ENCODE assay signal across 19 cellular contexts in genomic region chr2:232870002-232870765, GRCh38. TPM values are rescaled to one million over a fixed set of nuclear protein-coding genes. Genes with fewer than 3 reads are reported as not detected.
DNase-seq lines count a peak whose midpoint lies in the region; ATAC-seq and TF ChIP-seq lines count a peak whose summit lies in the region.
"Had no signal": no experiment of that assay in that cellular context is flagged by ENCODE, and none has a peak within 500 bp of the region (broad histone marks: within the 10 kb centered on the region; RNA-seq: fewer than 3 reads in every experiment).

SNORC (plus strand) TSS chr2:232870264; CDS start chr2:232870342, 78 bp downstream.

- H3K4ac ChIP-seq in neuronal stem cell (ENCODE audit: low read length) = no peak within 1 kb of the TSS

- no peak within 1 kb of the TSS for H2BK120ac ChIP-seq in neuronal stem cell (ENCODE audit: low read depth, low read length)

- H3K4me3 Mint-ChIP-seq in activated naive CD4-positive, alpha-beta T cell treated with anti-CD3 and anti-CD28 coated beads, Interleukin-2, amount 10 ng/mL, durations not matched to agents 7 days and 5 days = no peak within 1 kb of the TSS
- no peak within 1 kb of the TSS for H3K4me3 Mint-ChIP-seq in activated naive CD4-positive, alpha-beta T cell treated with anti-CD3 and anti-CD28 coated beads for 36 hours
- H3K4me3 Mint-ChIP-seq: activated naive CD8-positive, alpha-beta T cell treated with anti-CD3 and anti-CD28 coated beads, Interleukin-2, amount 50 U/mL, for 24 hours; CD4-positive, alpha-beta memory T cell; effector memory CD8-positive, alpha-beta T cell had no signal

- H3K14ac ChIP-seq in neuronal stem cell (ENCODE audit: low read length) = no peak within 1 kb of the TSS

- peak within 1 kb of the TSS; percentile 25 for H3K23ac ChIP-seq in neuronal stem cell (ENCODE audit: low read depth, low read length, poor library complexity)

- H2BK12ac ChIP-seq in neuronal stem cell (ENCODE audit: low read length) = no peak within 1 kb of the TSS

- H3K27me3 ChIP-seq in neuronal stem cell (ENCODE audit: control insufficient read depth in 3 of 3, insufficient read depth in 3 of 3, low read depth in 1 of 3, low read length in 3 of 3) = no peaks in the 10 kb centered on the region
- no peaks in the 10 kb centered on the region for H3K27me3 ChIP-seq in transverse colon
- H3K27me3 ChIP-seq in prostate gland (replicated peaks; ENCODE audit: insufficient read depth) = no peaks in the 10 kb centered on the region
- H3K27me3 ChIP-seq: Peyer's patch had no signal

- no peak within 1 kb of the TSS for H4K91ac ChIP-seq in neuronal stem cell (ENCODE audit: low read depth, low read length, poor library complexity)

- H3K36me3 Mint-ChIP-seq in activated naive CD4-positive, alpha-beta T cell treated with anti-CD3 and anti-CD28 coated beads, Interleukin-2, amount 10 ng/mL, durations not matched to agents 7 days and 5 days = no peaks in the 10 kb centered on the region
- no peaks in the 10 kb centered on the region for H3K36me3 Mint-ChIP-seq in activated naive CD4-positive, alpha-beta T cell treated with anti-CD3 and anti-CD28 coated beads for 36 hours (ENCODE audit: low read depth)
- H3K36me3 Mint-ChIP-seq: naive thymus-derived CD8-positive, alpha-beta T cell had no signal

- in situ Hi-C loops in transverse colon (cut with MboI; ENCODE audit: low pct_ligation_motif_present in 1 of 4, low pct_unique_long_range_greater_than_20kb in 1 of 4, low sequenced_read_pairs in 3 of 4) = loop anchor here in 3 of 4 donors (25.0 kb wide), 2 partner anchors 167 to 392 kb away; partner anchors contain the start of genes ATG16L1 (in 3 of the 3) and NEU2 (in 1 of the 3)

- H3K4me1 ChIP-seq in neuronal stem cell (ENCODE audit: control insufficient read depth in 2 of 2, insufficient read depth in 1 of 2, low read depth in 1 of 2, low read length in 2 of 2) = peaks cover 2 to 4% of the 10 kb centered on the region in 2 donors
- H3K4me1 ChIP-seq in transverse colon = peaks cover 14 to 34% (median 23%) of the 10 kb centered on the region in 4 donors
- H3K4me1 ChIP-seq in prostate gland (replicated peaks) = no peaks in the 10 kb centered on the region

- H3K9me3 Mint-ChIP-seq in activated naive CD4-positive, alpha-beta T cell treated with anti-CD3 and anti-CD28 coated beads, Interleukin-2, amount 10 ng/mL, durations not matched to agents 7 days and 5 days = no peaks in the 10 kb centered on the region
- no peaks in the 10 kb centered on the region for H3K9me3 Mint-ChIP-seq in activated naive CD4-positive, alpha-beta T cell treated with anti-CD3 and anti-CD28 coated beads for 36 hours
- H3K9me3 Mint-ChIP-seq: activated naive CD8-positive, alpha-beta T cell treated with anti-CD3 and anti-CD28 coated beads, Interleukin-2, amount 50 U/mL, for 24 hours; CD4-positive, alpha-beta memory T cell; effector memory CD8-positive, alpha-beta T cell; naive thymus-derived CD8-positive, alpha-beta T cell had no signal

- no peak within 1 kb of the TSS for H2BK15ac ChIP-seq in neuronal stem cell (ENCODE audit: low read length)

- no peak for TF ChIP-seq EP300 in transverse colon (IDR thresholded peaks at IDR 0.05; ENCODE audit: low read depth)

- H3K4me3 ChIP-seq in neuronal stem cell (ENCODE audit: low read length in 2 of 2) (no peak within 1 kb of the TSS), transverse colon (no peak within 1 kb of the TSS), foreskin fibroblast (ENCODE audit: low read depth in 1 of 2, low read length in 2 of 2) (no peak within 1 kb of the TSS), prostate gland (no peak within 1 kb of the TSS)
- H3K4me3 ChIP-seq: heart right ventricle, Peyer's patch, spleen had no signal

- H2BK5ac ChIP-seq in neuronal stem cell (ENCODE audit: low read length) = no peak within 1 kb of the TSS

- peak within 1 kb of the TSS; percentile 24 for H3K9ac ChIP-seq in neuronal stem cell (ENCODE audit: low read depth, low read length, poor library complexity)

- H2AK5ac ChIP-seq in neuronal stem cell (ENCODE audit: low read depth, low read length) = no peak within 1 kb of the TSS

- DNase-seq in activated naive CD4-positive, alpha-beta T cell treated with anti-CD3 and anti-CD28 coated beads, Interleukin-2, amount 10 ng/mL, durations not matched to agents 7 days and 5 days = no peak
- DNase-seq in activated naive CD4-positive, alpha-beta T cell treated with anti-CD3 and anti-CD28 coated beads for 36 hours = no peak
- DNase-seq in neuronal stem cell (ENCODE audit: low spot score) (no peak), transverse colon (no peak), foreskin fibroblast (no peak), prostate gland (ENCODE audit: low spot score) (no peak)
- DNase-seq: activated CD4-positive, alpha-beta T cell treated with anti-CD3 and anti-CD28 coated beads for 48 hours; activated naive CD8-positive, alpha-beta T cell treated with anti-CD3 and anti-CD28 coated beads, Interleukin-2, amount 50 U/mL, for 24 hours; CD4-positive, alpha-beta memory T cell; DMS79 treated with DMSO at 0.1 percent for 48 hours; effector memory CD8-positive, alpha-beta T cell; heart right ventricle; mesenchymal stem cell; NCI-H146; spleen had no signal

- WGBS in neuronal stem cell (ENCODE audit: extremely low coverage in 2 of 2, insufficient read length in 2 of 2, insufficient replicate concordance in 1 of 2), 2 donors = no CpG with 5 or more reads among the region's 21 CpGs
- WGBS in transverse colon (ENCODE audit: low coverage in 1 of 2), 2 donors = 69 to 80% methylated on average over 7 to 20 of the region's 21 CpGs
- WGBS in prostate gland = 90% methylated on average over 21 of the region's 21 CpGs

- no peak for TF ChIP-seq CTCF in transverse colon (IDR thresholded peaks at IDR 0.05)
- no peak for TF ChIP-seq CTCF in foreskin fibroblast (IDR thresholded peaks at IDR 0.05; ENCODE audit: low read depth, low read length)
- no peak for TF ChIP-seq CTCF in prostate gland (IDR thresholded peaks at IDR 0.05)

- H4K8ac ChIP-seq in neuronal stem cell (ENCODE audit: low read depth, low read length) = no peak within 1 kb of the TSS

- intact Hi-C loops in activated naive CD4-positive, alpha-beta T cell treated with anti-CD3 and anti-CD28 coated beads for 36 hours (cut with micrococcal nuclease) = no loop called here
- intact Hi-C loops in transverse colon (cut with DNase I; ENCODE audit: low total_unique reads) = no loop called here
- intact Hi-C loops in prostate gland (cut with DNase I) = no loop called here

- H3K4me2 ChIP-seq in neuronal stem cell (ENCODE audit: insufficient read depth, low read length, poor library complexity, severe bottlenecking) = no peak within 1 kb of the TSS

- TF ChIP-seq POLR2A in transverse colon (IDR thresholded peaks at IDR 0.05) (no peak), prostate gland (IDR thresholded peaks at IDR 0.05) (no peak)

- peak within 1 kb of the TSS; percentile 99 for H3K27ac ChIP-seq in cingulate gyrus (ENCODE audit: low read depth, low read length)
- no peak within 1 kb of the TSS for H3K27ac ChIP-seq in neuronal stem cell (replicated peaks; ENCODE audit: low read length)
- H3K27ac ChIP-seq in transverse colon = no peak within 1 kb of the TSS
- H3K27ac ChIP-seq in prostate gland = no peak within 1 kb of the TSS
- H3K27ac ChIP-seq: heart right ventricle, Peyer's patch, spleen had no signal

- peak within 1 kb of the TSS; percentile 67 for H3K27ac Mint-ChIP-seq in activated naive CD4-positive, alpha-beta T cell treated with anti-CD3 and anti-CD28 coated beads, Interleukin-2, amount 10 ng/mL, durations not matched to agents 7 days and 5 days
- no peak within 1 kb of the TSS for H3K27ac Mint-ChIP-seq in activated naive CD4-positive, alpha-beta T cell treated with anti-CD3 and anti-CD28 coated beads for 36 hours
- H3K27ac Mint-ChIP-seq: activated naive CD8-positive, alpha-beta T cell treated with anti-CD3 and anti-CD28 coated beads, Interleukin-2, amount 50 U/mL, for 24 hours; effector memory CD8-positive, alpha-beta T cell had no signal

- H3K4me1 Mint-ChIP-seq in activated naive CD4-positive, alpha-beta T cell treated with anti-CD3 and anti-CD28 coated beads, Interleukin-2, amount 10 ng/mL, durations not matched to agents 7 days and 5 days = peaks cover 2% of the 10 kb centered on the region
- peaks cover 2% of the 10 kb centered on the region for H3K4me1 Mint-ChIP-seq in activated naive CD4-positive, alpha-beta T cell treated with anti-CD3 and anti-CD28 coated beads for 36 hours (ENCODE audit: low read depth)
- H3K4me1 Mint-ChIP-seq: activated naive CD8-positive, alpha-beta T cell treated with anti-CD3 and anti-CD28 coated beads, Interleukin-2, amount 50 U/mL, for 24 hours had no signal

- peaks cover 15% of the 10 kb centered on the region for H3K27me3 Mint-ChIP-seq in activated naive CD4-positive, alpha-beta T cell treated with anti-CD3 and anti-CD28 coated beads, Interleukin-2, amount 10 ng/mL, durations not matched to agents 7 days and 5 days
- peaks cover 8% of the 10 kb centered on the region for H3K27me3 Mint-ChIP-seq in activated naive CD4-positive, alpha-beta T cell treated with anti-CD3 and anti-CD28 coated beads for 36 hours (ENCODE audit: low read depth)

- CTCF ChIA-PET in activated naive CD4-positive, alpha-beta T cell treated with anti-CD3 and anti-CD28 coated beads, Interleukin-2, amount 10 ng/mL, durations not matched to agents 7 days and 5 days (lab: Charles Lee) = no interaction called here
- CTCF ChIA-PET in activated naive CD4-positive, alpha-beta T cell treated with anti-CD3 and anti-CD28 coated beads for 36 hours (lab: Charles Lee) = interaction anchor here (0.6 kb wide), 1 partner anchor 362 kb away, joined by 3 read pairs; no protein-coding TSS in a partner anchor

- no peaks in the 10 kb centered on the region for H3K36me3 ChIP-seq in neuronal stem cell (replicated peaks in 1 of 2; ENCODE audit: control insufficient read depth in 2 of 2, insufficient read depth in 2 of 2, low read length in 2 of 2)
- H3K36me3 ChIP-seq in transverse colon = no peaks in the 10 kb centered on the region
- H3K36me3 ChIP-seq in prostate gland = no peaks in the 10 kb centered on the region
- H3K36me3 ChIP-seq: Peyer's patch, spleen had no signal

- ATAC-seq in GM19452 (IDR thresholded peaks at IDR 0.05; ENCODE audit: unreplicated experiment) = no peak
- ATAC-seq: activated naive CD8-positive, alpha-beta T cell treated with anti-CD3 and anti-CD28 coated beads, Interleukin-2, amount 50 U/mL, for 24 hours; effector memory CD8-positive, alpha-beta T cell; heart right ventricle; naive thymus-derived CD8-positive, alpha-beta T cell had no signal

- H3K18ac ChIP-seq in neuronal stem cell (ENCODE audit: low read length) = no peak within 1 kb of the TSS

- H3K79me1 ChIP-seq in neuronal stem cell (ENCODE audit: low read depth, low read length) = no peaks in the 10 kb centered on the region

- H2AFZ ChIP-seq in neuronal stem cell (ENCODE audit: low read length) = no peak within 1 kb of the TSS

- H3K9me3 ChIP-seq in neuronal stem cell (replicated peaks in 1 of 2; ENCODE audit: control insufficient read depth in 2 of 2, insufficient read depth in 1 of 2, low read depth in 1 of 2, low read length in 2 of 2) (no peaks in the 10 kb centered on the region), transverse colon (no peaks in the 10 kb centered on the region), prostate gland (no peaks in the 10 kb centered on the region)
- H3K9me3 ChIP-seq: heart right ventricle, Peyer's patch, spleen had no signal

RNA-seq across cellular contexts. Expression of gene SNORC, which starts in this region (rescaled TPM):
- total RNA-seq in activated naive CD4-positive, alpha-beta T cell treated with anti-CD3 and anti-CD28 coated beads for 36 hours = 1 to 10 TPM in 1 of 2 experiments, under 1 TPM in 1; 0.72 to 1.1 TPM
- 2.1 TPM for polyA plus RNA-seq in neuronal stem cell (2013, experiment 1 of 2)
- polyA plus RNA-seq in neuronal stem cell (2013, experiment 2 of 2) = 2.9 TPM
- total RNA-seq in transverse colon (10 to 100 TPM; 13.9 to 45.6 (median 17.2) TPM), prostate gland (1 to 10 TPM; 1.7 to 8.0 TPM)
- polyA plus RNA-seq: naive thymus-derived CD8-positive, alpha-beta T cell had no signal
